10 cellular contexts compared by ENCODE assay signal in the genomic region with DNA sequence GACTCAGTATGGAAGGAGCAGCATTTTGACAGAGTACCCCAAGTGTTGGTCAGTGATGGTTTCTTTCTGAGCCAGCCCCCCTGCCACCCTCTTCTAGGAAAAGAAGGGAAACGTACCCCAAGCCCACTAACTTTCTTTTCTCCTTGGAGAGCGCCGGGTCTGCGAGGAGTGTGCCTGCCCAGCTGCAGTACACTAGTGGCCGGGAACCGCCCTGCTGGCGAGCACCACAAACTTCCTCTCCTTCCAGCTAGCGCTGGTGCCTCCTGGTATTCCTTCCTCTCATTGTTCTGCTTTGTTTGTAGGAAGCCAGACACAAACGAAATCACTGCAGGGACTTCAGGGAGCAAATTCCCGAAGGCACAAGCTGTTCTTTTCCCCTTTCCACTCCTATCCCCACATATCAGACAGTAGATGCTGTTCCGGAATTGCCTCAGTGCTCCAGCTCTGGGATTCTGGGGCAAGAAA. TPM values are rescaled to one million over a fixed set of nuclear protein-coding genes. Genes with fewer than 3 reads are reported as not detected.
A peak's percentile ranks its signal among the peaks of the same experiment; 100 is the strongest.
DNase-seq lines count a peak whose midpoint lies in the region; ATAC-seq, FAIRE-seq and TF ChIP-seq lines count a peak whose summit lies in the region.
"Had no signal": no experiment of that assay in that cellular context is flagged by ENCODE, and none has a peak within 500 bp of the region (broad histone marks: within the 10 kb centered on the region; RNA-seq: fewer than 3 reads in every experiment).

No MANE protein-coding gene starts in this region.

- TF ChIP-seq EP300 in HepG2 (IDR thresholded peaks at IDR 0.05; ENCODE audit: low read depth in 2 of 2, low read length in 2 of 2) (no peak), HepG2 (CRISPR knock-in tag; IDR thresholded peaks at IDR 0.05; ENCODE audit: borderline replicate concordance) (no peak)

- H3K4me1 ChIP-seq in HepG2 (ENCODE audit: insufficient read depth, low read length), result 0 out of 2 replicates have a peak, but pooled peaks cover 5% of the 10 kb centered on the region
- H3K4me1 ChIP-seq in thyroid gland, result peaks cover 27 to 40% of the 10 kb centered on the region in 2 donors
- H3K4me1 ChIP-seq: HAP-1 had no signal

- H3K4me3 Mint-ChIP-seq in IgD-negative memory B cell, result peak overlapping the region; percentile 19 to 73 (median 62)
- H3K4me3 Mint-ChIP-seq in activated naive CD4-positive, alpha-beta T cell treated with anti-CD3 and anti-CD28 coated beads for 36 hours, result no peak overlapping the region

- H3K27me3 Mint-ChIP-seq in IgD-negative memory B cell, result peaks cover 30% of the 10 kb centered on the region
- peaks cover 62% of the 10 kb centered on the region for H3K27me3 Mint-ChIP-seq in activated naive CD4-positive, alpha-beta T cell treated with anti-CD3 and anti-CD28 coated beads for 36 hours (ENCODE audit: low read depth)

- intact Hi-C loops in HepG2 (cut with micrococcal nuclease; ENCODE audit: unreplicated experiment), result no loop called here
- intact Hi-C loops in thyroid gland (cut with DNase I), result no loop called here
- intact Hi-C loops in activated naive CD4-positive, alpha-beta T cell treated with anti-CD3 and anti-CD28 coated beads for 36 hours (cut with micrococcal nuclease), result no loop called here

- H3K9me3 Mint-ChIP-seq in IgD-negative memory B cell, result peaks cover 0 to 4% (median 0%) of the 10 kb centered on the region in 3 donors
- no peaks in the 10 kb centered on the region for H3K9me3 Mint-ChIP-seq in activated naive CD4-positive, alpha-beta T cell treated with anti-CD3 and anti-CD28 coated beads for 36 hours

- H3K9me3 ChIP-seq in HepG2 (ENCODE audit: low read length) (no peaks in the 10 kb centered on the region), thyroid gland (no peaks in the 10 kb centered on the region)
- H3K9me3 ChIP-seq: HAP-1 had no signal

- no peaks in the 10 kb centered on the region for H4K20me1 ChIP-seq in HepG2 (ENCODE audit: insufficient read depth, low read length)

- no peak for TF ChIP-seq POLR2A in HepG2 (IDR thresholded peaks at IDR 0.05; ENCODE audit: insufficient read depth in 1 of 2, low read depth in 2 of 2, low read length in 2 of 2)
- peak in 1 of 2 donors; percentile 52 for TF ChIP-seq POLR2A in thyroid gland (IDR thresholded peaks at IDR 0.05)

- H2AFZ ChIP-seq in HepG2 (ENCODE audit: low read length), result no peak overlapping the region

- no peaks in the 10 kb centered on the region for H3K36me3 Mint-ChIP-seq in IgD-negative memory B cell
- H3K36me3 Mint-ChIP-seq in activated naive CD4-positive, alpha-beta T cell treated with anti-CD3 and anti-CD28 coated beads for 36 hours (ENCODE audit: low read depth), result no peaks in the 10 kb centered on the region

- H3K4me1 Mint-ChIP-seq in IgD-negative memory B cell, result peaks cover 0 to 7% (median 5%) of the 10 kb centered on the region in 3 donors
- H3K4me1 Mint-ChIP-seq in activated naive CD4-positive, alpha-beta T cell treated with anti-CD3 and anti-CD28 coated beads for 36 hours (ENCODE audit: low read depth), result peaks cover 3% of the 10 kb centered on the region

- H3K27me3 ChIP-seq in BJ (ENCODE audit: control insufficient read depth, insufficient read depth, low read length), result peaks cover 8% of the 10 kb centered on the region
- H3K27me3 ChIP-seq in HepG2 (ENCODE audit: control insufficient read depth in 1 of 2, insufficient read depth in 2 of 2, low read length in 2 of 2), result peaks cover 11 to 45% of the 10 kb centered on the region in 2 experiments
- no peaks in the 10 kb centered on the region for H3K27me3 ChIP-seq in thyroid gland

- WGBS in HepG2 (ENCODE audit: low lambda C conversion rate), result 19% methylated on average over 11 of the region's 11 CpGs
- 5 to 7% methylated on average over 11 of the region's 11 CpGs for WGBS in thyroid gland, 2 donors

- CTCF ChIA-PET in BJ (lab: Yijun Ruan, JAX) (interaction anchor here (0.8 to 2.2 kb wide), 6 partner anchors 8 to 1312 kb away, joined by 3 to 7 read pairs (median 4); no protein-coding TSS in a partner anchor), HepG2 (lab: Yijun Ruan, JAX; ENCODE audit: low intra/inter-chr PET ratio, low total read pairs) (no interaction called here)
- CTCF ChIA-PET in activated naive CD4-positive, alpha-beta T cell treated with anti-CD3 and anti-CD28 coated beads for 36 hours (lab: Charles Lee), result no interaction called here

- TF ChIP-seq CTCF in BJ (IDR thresholded peaks at IDR 0.05; ENCODE audit: insufficient read depth, low read depth, low read length) (peak; percentile 29; the same call in 1 of the 2 replicates), HepG2 (CRISPR knock-in tag; IDR thresholded peaks at IDR 0.05) (no peak), thyroid gland (IDR thresholded peaks at IDR 0.05) (peak in 3 of 6 experiments; percentile 34 to 56 (median 42))

- peak overlapping the region; percentile 64 for H3K4me3 ChIP-seq in BJ (ENCODE audit: low read depth, low read length)
- no peak overlapping the region for H3K4me3 ChIP-seq in HepG2 (replicated peaks in 1 of 3; ENCODE audit: insufficient read depth in 1 of 3, low read depth in 2 of 3, low read length in 3 of 3)
- H3K4me3 ChIP-seq in thyroid gland (replicated peaks in 1 of 3), result peak overlapping the region; percentile 64 to 85 (median 79)
- H3K4me3 ChIP-seq: HAP-1 had no signal

- no peaks in the 10 kb centered on the region for H3K79me2 ChIP-seq in HepG2 (ENCODE audit: insufficient read depth, low read length)

- H3K36me3 ChIP-seq in BJ (ENCODE audit: control insufficient read depth, insufficient read depth, low read length) (no peaks in the 10 kb centered on the region), HepG2 (replicated peaks in 1 of 2; ENCODE audit: control insufficient read depth in 1 of 2, insufficient read depth in 2 of 2, low read length in 2 of 2) (no peaks in the 10 kb centered on the region), thyroid gland (no peaks in the 10 kb centered on the region)
- H3K36me3 ChIP-seq: HAP-1 had no signal

- H3K27ac ChIP-seq in caudate nucleus (ENCODE audit: low read depth, low read length) (peak overlapping the region; percentile 30), HepG2 (ENCODE audit: extremely low read length, insufficient read depth, low read length) (no peak overlapping the region), thyroid gland (peak overlapping the region; percentile 85 to 92 (median 89))

- POLR2A ChIA-PET in BJ (lab: Charles Lee) (no interaction called here), HepG2 (lab: Yijun Ruan, JAX) (no interaction called here)

- H3K4me2 ChIP-seq in HepG2 (ENCODE audit: low read depth, low read length), result no peak overlapping the region

- peak overlapping the region in 1 of 3 donors; percentile 74 for H3K27ac Mint-ChIP-seq in IgD-negative memory B cell
- no peak overlapping the region for H3K27ac Mint-ChIP-seq in activated naive CD4-positive, alpha-beta T cell treated with anti-CD3 and anti-CD28 coated beads for 36 hours

- DNase-seq in BJ (ENCODE audit: low read depth) (no peak), caudate nucleus (lab: John Stamatoyannopoulos, UW) (peak in 3 of 61 donors; percentile 6 to 17 (median 11)), HepG2 (ENCODE audit: low spot score) (no peak), thyroid gland (peak; percentile 50 to 65), GM19239 (ENCODE audit: insufficient read length, low spot score) (no peak), NCI-H2196 (lab: John Stamatoyannopoulos, UW; ENCODE audit: unreplicated experiment) (no peak)
- no peak for DNase-seq in activated naive CD4-positive, alpha-beta T cell treated with anti-CD3 and anti-CD28 coated beads for 36 hours

- no peak for TF ChIP-seq RAD21 in HepG2 (CRISPR knock-in tag; IDR thresholded peaks at IDR 0.05)

- no TSS peak for BruUV-seq in HepG2 (replicated peaks; lab: Mats Ljungman, UMichigan)

- in situ Hi-C loops in HepG2 (cut with HindIII; ENCODE audit: extremely low pct_ligation_motif_present, low pct_unique_long_range_greater_than_20kb), result no loop called here

- peak; percentile 27; the same call in 2 of the 3 replicates for ATAC-seq in HepG2

- no peak for FAIRE-seq in HepG2 (lab: Jason Lieb, UNC)
- FAIRE-seq in GM19239 (lab: Jason Lieb, UNC), result no peak
- FAIRE-seq: endometrium had no signal

- H3K9ac ChIP-seq in HepG2 (ENCODE audit: insufficient read depth, low read depth, low read length), result no peak overlapping the region

TF ChIP-seq in HepG2, 621 proteins besides CTCF, POLR2A, EP300 and RAD21 (continues in another document):
- TF ChIP-seq ZNF501 (CRISPR knock-in tag; IDR thresholded peaks at IDR 0.05) (no peak), FIP1L1 (IDR thresholded peaks at IDR 0.05; ENCODE audit: borderline replicate concordance, insufficient read depth, low read depth, low read length) (no peak)

RNA-seq across cellular contexts. Expression of a gene that starts 1.8 kb away (rescaled TPM):
- polyA plus RNA-seq in BJ (2011; rRNA removed) (3.1 and 4.2 TPM in 2 replicates), IgD-negative memory B cell (0.15 TPM), HepG2 (2011; rRNA removed) (not detected in 2 replicates)
- polyA minus RNA-seq in BJ (2011; rRNA and poly(A)+ RNA removed), result 3.4 and 3.6 TPM in 2 replicates
- total RNA-seq in HepG2 (2016; rRNA removed; fragmentation: Illumina TruSeq; extraction: Trizol) (not detected in 2 replicates), thyroid gland (10 to 100 TPM; 24.5 to 36.4 (median 27.6) TPM)
- total RNA-seq in HepG2 (2016; cell fraction: cytosol; rRNA removed; fragmentation: Illumina TruSeq; extraction: Trizol; ENCODE audit: low read depth), result not detected in 2 replicates
- total RNA-seq in HepG2 (2016; cell fraction: insoluble cytoplasmic fraction; rRNA removed; fragmentation: Illumina TruSeq; extraction: Trizol), result not detected in 2 replicates
- not detected in 2 replicates for total RNA-seq in HepG2 (2016; cell fraction: membrane; rRNA removed; fragmentation: Illumina TruSeq; extraction: Trizol)
- total RNA-seq in HepG2 (2016; cell fraction: nucleus; rRNA removed; fragmentation: Illumina TruSeq; extraction: Trizol), result not detected in 2 replicates
- polyA plus RNA-seq in HepG2 (2011; cell fraction: cytosol; rRNA removed), result not detected in 2 replicates
- not detected in 2 replicates for polyA plus RNA-seq in HepG2 (2011; cell fraction: nucleus; rRNA removed)
- polyA plus RNA-seq in HepG2 (2012), result not detected in 2 replicates
- polyA plus RNA-seq in HepG2 (2016; cell fraction: cytosol; fragmentation: Illumina TruSeq; extraction: Trizol; ENCODE audit: low read depth), result not detected in 2 replicates
- polyA plus RNA-seq in HepG2 (2016; cell fraction: insoluble cytoplasmic fraction; fragmentation: Illumina TruSeq; extraction: Trizol; ENCODE audit: low read depth), result not detected in 2 replicates
- not detected in 2 replicates for polyA plus RNA-seq in HepG2 (2016; cell fraction: membrane; fragmentation: Illumina TruSeq; extraction: Trizol; ENCODE audit: low read depth)
- polyA plus RNA-seq in HepG2 (2016; cell fraction: nucleus; fragmentation: Illumina TruSeq; extraction: Trizol; ENCODE audit: insufficient read depth, low read depth), result not detected in 2 replicates
- polyA minus RNA-seq in HepG2 (2011; rRNA and poly(A)+ RNA removed; ENCODE audit: low replicate concordance), result 0.12 TPM in 1 of 2 replicates, not detected in the other
- not detected in 2 replicates for polyA minus RNA-seq in HepG2 (2011; cell fraction: cytosol; rRNA and poly(A)+ RNA removed)
- polyA minus RNA-seq in HepG2 (2011; cell fraction: nucleus; rRNA and poly(A)+ RNA removed), result not detected in 2 replicates
- total RNA-seq in activated naive CD4-positive, alpha-beta T cell treated with anti-CD3 and anti-CD28 coated beads for 36 hours, result not detected

Comparison
In these comparisons a context has a peak if more than half of its experiments do, and no peak if none do; other contexts are left out.
1. DNase-seq: peak in thyroid gland (2 of 2); none in BJ (single experiment), HepG2 (single experiment), GM19239 (single experiment), activated naive CD4-positive, alpha-beta T cell treated with anti-CD3 and anti-CD28 coated beads for 36 hours (single experiment) and NCI-H2196 (single experiment).
2. H3K4me3 ChIP-seq: peak in BJ (single experiment) and thyroid gland (3 of 3); none in HepG2 (0 of 3).
3. RNA of a gene that starts 1.8 kb away (total RNA-seq): 24.5 to 36.4 TPM in thyroid gland; not detected in HepG2 and not detected in activated naive CD4-positive, alpha-beta T cell treated with anti-CD3 and anti-CD28 coated beads for 36 hours; every median in the first group is over 10 times any median in the second.